Comparison of ENCODE assay signal across 15 cellular contexts in genomic region chr1:206931709-206932108, GRCh38. TPM values are rescaled to one million over a fixed set of nuclear protein-coding genes. Genes with fewer than 3 reads are reported as not detected.
DNase-seq lines count a peak whose midpoint lies in the region; ATAC-seq, FAIRE-seq and TF ChIP-seq lines count a peak whose summit lies in the region.
"Had no signal": no experiment of that assay in that cellular context is flagged by ENCODE, and none has a peak within 500 bp of the region (broad histone marks: within the 10 kb centered on the region; RNA-seq: fewer than 3 reads in every experiment).

No MANE protein-coding gene starts in this region.

- no peaks in the 10 kb centered on the region for H3K36me3 Mint-ChIP-seq in activated naive CD4-positive, alpha-beta T cell treated with anti-CD3 and anti-CD28 coated beads for 36 hours (ENCODE audit: low read depth)

- in situ Hi-C loops in HepG2 (cut with HindIII; ENCODE audit: extremely low pct_ligation_motif_present, low pct_unique_long_range_greater_than_20kb): loop anchor here (5.0 to 10.0 kb wide), 2 partner anchors 51 to 143 kb away; no protein-coding TSS in a partner anchor

- H3K27me3 Mint-ChIP-seq in activated naive CD4-positive, alpha-beta T cell treated with anti-CD3 and anti-CD28 coated beads for 36 hours (ENCODE audit: low read depth): no peaks in the 10 kb centered on the region

- TF ChIP-seq POLR2A in HepG2 (IDR thresholded peaks at IDR 0.05; ENCODE audit: insufficient read depth in 1 of 2, low read depth in 2 of 2, low read length in 2 of 2): no peak
- TF ChIP-seq POLR2A in right lobe of liver (IDR thresholded peaks at IDR 0.05): no peak

- no peak overlapping the region for H3K9ac ChIP-seq in HepG2 (ENCODE audit: insufficient read depth, low read depth, low read length)
- H3K9ac ChIP-seq in PC-3 (ENCODE audit: low read length): no peak overlapping the region

- H3F3A ChIP-seq in PC-3 (ENCODE audit: low read length, unreplicated experiment): peaks cover 7% of the 10 kb centered on the region

- H3K27me3 ChIP-seq in HepG2 (ENCODE audit: control insufficient read depth in 1 of 2, insufficient read depth in 2 of 2, low read length in 2 of 2) (no peaks in the 10 kb centered on the region; a peak in 2 of 5 replicates), right lobe of liver (no peaks in the 10 kb centered on the region), PC-3 (ENCODE audit: low read length) (no peaks in the 10 kb centered on the region)
- H3K27me3 ChIP-seq: ovary had no signal

- intact Hi-C loops in HepG2 (cut with micrococcal nuclease; ENCODE audit: unreplicated experiment): no loop called here
- intact Hi-C loops in right lobe of liver (cut with DNase I): no loop called here
- intact Hi-C loops in PC-3 (cut with micrococcal nuclease): no loop called here
- intact Hi-C loops in activated naive CD4-positive, alpha-beta T cell treated with anti-CD3 and anti-CD28 coated beads for 36 hours (cut with micrococcal nuclease): no loop called here

- H3K27ac ChIP-seq in HepG2 (ENCODE audit: extremely low read length, insufficient read depth, low read length) (no peak overlapping the region), right lobe of liver (no peak overlapping the region), PC-3 (ENCODE audit: low read length) (no peak overlapping the region)
- H3K27ac ChIP-seq: ovary had no signal

- CTCF ChIA-PET in HepG2 (lab: Yijun Ruan, JAX; ENCODE audit: low intra/inter-chr PET ratio, low total read pairs) (no interaction called here), PC-3 (lab: Charles Lee) (no interaction called here)
- CTCF ChIA-PET in activated naive CD4-positive, alpha-beta T cell treated with anti-CD3 and anti-CD28 coated beads for 36 hours (lab: Charles Lee): interaction anchor here (0.6 to 13.0 kb wide), 18 partner anchors 9 to 304 kb away, joined by 3 to 219 read pairs (median 6); partner anchors contain the start of genes FCMR and IL20

- H3K9me3 ChIP-seq in HepG2 (ENCODE audit: low read length) (no peaks in the 10 kb centered on the region), right lobe of liver (no peaks in the 10 kb centered on the region), PC-3 (ENCODE audit: low read length) (no peaks in the 10 kb centered on the region)
- H3K9me3 ChIP-seq: ovary had no signal

- POLR2A ChIA-PET in HepG2 (lab: Yijun Ruan, JAX): no interaction called here
- POLR2A ChIA-PET in PC-3 (lab: Charles Lee; ENCODE audit: unreplicated experiment): no interaction called here

- WGBS in HepG2 (ENCODE audit: low lambda C conversion rate): 5% methylated on average over 3 of the region's 6 CpGs
- WGBS in right lobe of liver (ENCODE audit: insufficient coverage, low coverage, low lambda C conversion rate, missing lambda C conversion rate): 80% methylated on average over 1 of the region's 6 CpGs

- H3K4me3 ChIP-seq in HepG2 (replicated peaks in 1 of 3; ENCODE audit: insufficient read depth in 1 of 3, low read depth in 2 of 3, low read length in 3 of 3) (no peak overlapping the region), right lobe of liver (no peak overlapping the region), PC-3 (ENCODE audit: low read length) (no peak overlapping the region), fibroblast of villous mesenchyme (ENCODE audit: low read depth, low read length) (no peak overlapping the region)
- H3K4me3 ChIP-seq: ovary had no signal

- H4K20me1 ChIP-seq in HepG2 (ENCODE audit: insufficient read depth, low read length) (no peaks in the 10 kb centered on the region), PC-3 (ENCODE audit: low read length) (no peaks in the 10 kb centered on the region)

- H3K4me2 ChIP-seq in HepG2 (ENCODE audit: low read depth, low read length) (no peak overlapping the region), PC-3 (ENCODE audit: low read length) (no peak overlapping the region)

- no peak overlapping the region for H3K4me3 Mint-ChIP-seq in activated naive CD4-positive, alpha-beta T cell treated with anti-CD3 and anti-CD28 coated beads for 36 hours
- H3K4me3 Mint-ChIP-seq: dendritic cell treated with granulocyte-macrophage colony-stimulating factor and Interleukin-4, amounts not matched to agents 40 ng/mL and 50 ng/mL, for 4 days had no signal

- H3K27ac Mint-ChIP-seq in activated naive CD4-positive, alpha-beta T cell treated with anti-CD3 and anti-CD28 coated beads for 36 hours: no peak overlapping the region
- H3K27ac Mint-ChIP-seq: dendritic cell treated with granulocyte-macrophage colony-stimulating factor and Interleukin-4, amounts not matched to agents 40 ng/mL and 50 ng/mL, for 4 days had no signal

- no peak overlapping the region for H2AFZ ChIP-seq in HepG2 (ENCODE audit: low read length)
- H2AFZ ChIP-seq in PC-3 (ENCODE audit: low read length): no peak overlapping the region

- peak; percentile 63 for ATAC-seq in HepG2
- no peak for ATAC-seq in right lobe of liver
- ATAC-seq in PC-3: no peak
- ATAC-seq in HG03135 (IDR thresholded peaks at IDR 0.05; ENCODE audit: unreplicated experiment): no peak

- no peaks in the 10 kb centered on the region for H3K9me2 ChIP-seq in PC-3 (replicated peaks; ENCODE audit: low read length)

- FAIRE-seq in HepG2 (lab: Jason Lieb, UNC) (no peak), RCC 7860 (lab: Jason Lieb, UNC) (no peak)

- H3K4me1 Mint-ChIP-seq in activated naive CD4-positive, alpha-beta T cell treated with anti-CD3 and anti-CD28 coated beads for 36 hours (ENCODE audit: low read depth): peaks cover 44% of the 10 kb centered on the region

- TF ChIP-seq CTCF in HepG2 (CRISPR knock-in tag; IDR thresholded peaks at IDR 0.05) (no peak), right lobe of liver (IDR thresholded peaks at IDR 0.05) (no peak), PC-3 (conservative IDR thresholded peaks at IDR 0.05; ENCODE audit: low read depth, low read length) (peak; percentile 29; the same call in 1 of the 2 replicates), fibroblast of villous mesenchyme (IDR thresholded peaks at IDR 0.05; ENCODE audit: insufficient read depth, low read depth, low read length) (peak; percentile 20)

- TF ChIP-seq EP300 in HepG2 (IDR thresholded peaks at IDR 0.05; ENCODE audit: low read depth in 2 of 2, low read length in 2 of 2) (no peak), HepG2 (CRISPR knock-in tag; IDR thresholded peaks at IDR 0.05; ENCODE audit: borderline replicate concordance) (no peak)

- DNase-seq in HepG2 (ENCODE audit: low spot score) (no peak), right lobe of liver (no peak), PC-3 (no peak), fibroblast of villous mesenchyme (ENCODE audit: low read depth) (no peak), NCI-H2227 treated with DMSO at 0.1 percent for 48 hours (lab: John Stamatoyannopoulos, UW) (no peak), RCC 7860 (ENCODE audit: low spot score) (no peak)
- no peak for DNase-seq in activated naive CD4-positive, alpha-beta T cell treated with anti-CD3 and anti-CD28 coated beads for 36 hours
- DNase-seq: activated naive CD4-positive, alpha-beta T cell; NCI-H524 treated with DMSO at 0.1 percent for 48 hours; ovary; stimulated activated CD4-positive, alpha-beta T cell treated with anti-CD3 and anti-CD28 coated beads, Interleukin-4, amount 100 ng/mL, for 24 hours had no signal

- H3K9me3 Mint-ChIP-seq in activated naive CD4-positive, alpha-beta T cell treated with anti-CD3 and anti-CD28 coated beads for 36 hours: no peaks in the 10 kb centered on the region
- H3K9me3 Mint-ChIP-seq: dendritic cell treated with granulocyte-macrophage colony-stimulating factor and Interleukin-4, amounts not matched to agents 40 ng/mL and 50 ng/mL, for 4 days had no signal

- BruUV-seq in HepG2 (replicated peaks; lab: Mats Ljungman, UMichigan) (no TSS peak), PC-3 (replicated peaks; lab: Mats Ljungman, UMichigan) (no TSS peak)

- H3K36me3 ChIP-seq in HepG2 (replicated peaks in 1 of 2; ENCODE audit: control insufficient read depth in 1 of 2, insufficient read depth in 2 of 2, low read length in 2 of 2) (no peaks in the 10 kb centered on the region), right lobe of liver (no peaks in the 10 kb centered on the region), PC-3 (ENCODE audit: low read depth, low read length) (no peaks in the 10 kb centered on the region)
- H3K36me3 ChIP-seq: ovary had no signal

- H3K79me2 ChIP-seq in HepG2 (ENCODE audit: insufficient read depth, low read length): no peaks in the 10 kb centered on the region
- H3K79me2 ChIP-seq in PC-3 (ENCODE audit: low read length): no peaks in the 10 kb centered on the region

- TF ChIP-seq RAD21 in HepG2 (CRISPR knock-in tag; IDR thresholded peaks at IDR 0.05): no peak

- H3K4me1 ChIP-seq in HepG2 (ENCODE audit: insufficient read depth, low read length) (peaks cover 8% of the 10 kb centered on the region), right lobe of liver (peaks cover 0 to under 1% (median 0%) of the 10 kb centered on the region in 4 donors), PC-3 (ENCODE audit: insufficient read depth, low read length) (peaks cover 12% of the 10 kb centered on the region)

RNA-seq across cellular contexts. Expression of gene FCMR, which starts 10.0 kb away (rescaled TPM):
- total RNA-seq in HepG2 (2016; rRNA removed; fragmentation: Illumina TruSeq; extraction: Trizol) (not detected in 2 replicates), right lobe of liver (1 to 10 TPM in 5 of 6 experiments, under 1 TPM in 1; 0.80 to 3.2 (median 1.4) TPM), PC-3 (2014; rRNA removed) (1.5 and 4.6 TPM in 2 replicates), fibroblast of villous mesenchyme (1.3 and 1.6 TPM in 2 replicates)
- total RNA-seq in HepG2 (2016; cell fraction: cytosol; rRNA removed; fragmentation: Illumina TruSeq; extraction: Trizol; ENCODE audit: low read depth): not detected in 2 replicates
- total RNA-seq in HepG2 (2016; cell fraction: insoluble cytoplasmic fraction; rRNA removed; fragmentation: Illumina TruSeq; extraction: Trizol): not detected in 2 replicates
- not detected in 2 replicates for total RNA-seq in HepG2 (2016; cell fraction: membrane; rRNA removed; fragmentation: Illumina TruSeq; extraction: Trizol)
- total RNA-seq in HepG2 (2016; cell fraction: nucleus; rRNA removed; fragmentation: Illumina TruSeq; extraction: Trizol): not detected in 2 replicates
- polyA plus RNA-seq in HepG2 (2011; rRNA removed): 0.47 TPM in 1 of 2 replicates, not detected in the other
- 0.10 TPM in 1 of 2 replicates, not detected in the other for polyA plus RNA-seq in HepG2 (2011; cell fraction: cytosol; rRNA removed)
- polyA plus RNA-seq in HepG2 (2011; cell fraction: nucleus; rRNA removed): 0.10 TPM in 1 of 2 replicates, not detected in the other
- not detected in 2 replicates for polyA plus RNA-seq in HepG2 (2012)
- not detected in 2 replicates for polyA plus RNA-seq in HepG2 (2016; cell fraction: cytosol; fragmentation: Illumina TruSeq; extraction: Trizol; ENCODE audit: low read depth)
- polyA plus RNA-seq in HepG2 (2016; cell fraction: insoluble cytoplasmic fraction; fragmentation: Illumina TruSeq; extraction: Trizol; ENCODE audit: low read depth): not detected in 2 replicates
- polyA plus RNA-seq in HepG2 (2016; cell fraction: membrane; fragmentation: Illumina TruSeq; extraction: Trizol; ENCODE audit: low read depth): not detected in 2 replicates
- polyA plus RNA-seq in HepG2 (2016; cell fraction: nucleus; fragmentation: Illumina TruSeq; extraction: Trizol; ENCODE audit: insufficient read depth, low read depth): not detected in 2 replicates
- 3.1 TPM in 1 of 2 replicates, not detected in the other for polyA minus RNA-seq in HepG2 (2011; rRNA and poly(A)+ RNA removed; ENCODE audit: low replicate concordance)
- not detected in 2 replicates for polyA minus RNA-seq in HepG2 (2011; cell fraction: cytosol; rRNA and poly(A)+ RNA removed)
- not detected in 2 replicates for polyA minus RNA-seq in HepG2 (2011; cell fraction: nucleus; rRNA and poly(A)+ RNA removed)
- 10 to 100 TPM; 49.6 to 52.1 TPM for total RNA-seq in activated naive CD4-positive, alpha-beta T cell treated with anti-CD3 and anti-CD28 coated beads for 36 hours

RNA-seq across cellular contexts. Expression of gene PIGR, which starts 14.6 kb away (rescaled TPM):
- total RNA-seq in HepG2 (2016; rRNA removed; fragmentation: Illumina TruSeq; extraction: Trizol) (not detected in 2 replicates), right lobe of liver (100 to 1,000 TPM in 2 of 6 experiments, 10 to 100 TPM in 4; 20.6 to 134 (median 85.1) TPM), PC-3 (2014; rRNA removed) (not detected in 2 replicates), fibroblast of villous mesenchyme (not detected in 2 replicates)
- not detected in 2 replicates for total RNA-seq in HepG2 (2016; cell fraction: cytosol; rRNA removed; fragmentation: Illumina TruSeq; extraction: Trizol; ENCODE audit: low read depth)
- total RNA-seq in HepG2 (2016; cell fraction: insoluble cytoplasmic fraction; rRNA removed; fragmentation: Illumina TruSeq; extraction: Trizol): not detected in 2 replicates
- not detected in 2 replicates for total RNA-seq in HepG2 (2016; cell fraction: membrane; rRNA removed; fragmentation: Illumina TruSeq; extraction: Trizol)
- total RNA-seq in HepG2 (2016; cell fraction: nucleus; rRNA removed; fragmentation: Illumina TruSeq; extraction: Trizol): not detected in 2 replicates
- polyA plus RNA-seq in HepG2 (2011; rRNA removed): 0.04 TPM in 1 of 2 replicates, not detected in the other
- polyA plus RNA-seq in HepG2 (2011; cell fraction: cytosol; rRNA removed): not detected in 2 replicates
- not detected in 2 replicates for polyA plus RNA-seq in HepG2 (2011; cell fraction: nucleus; rRNA removed)
- not detected in 2 replicates for polyA plus RNA-seq in HepG2 (2012)
- polyA plus RNA-seq in HepG2 (2016; cell fraction: cytosol; fragmentation: Illumina TruSeq; extraction: Trizol; ENCODE audit: low read depth): not detected in 2 replicates
- polyA plus RNA-seq in HepG2 (2016; cell fraction: insoluble cytoplasmic fraction; fragmentation: Illumina TruSeq; extraction: Trizol; ENCODE audit: low read depth): not detected in 2 replicates
- polyA plus RNA-seq in HepG2 (2016; cell fraction: membrane; fragmentation: Illumina TruSeq; extraction: Trizol; ENCODE audit: low read depth): not detected in 2 replicates
- not detected in 2 replicates for polyA plus RNA-seq in HepG2 (2016; cell fraction: nucleus; fragmentation: Illumina TruSeq; extraction: Trizol; ENCODE audit: insufficient read depth, low read depth)
- not detected in 2 replicates for polyA minus RNA-seq in HepG2 (2011; rRNA and poly(A)+ RNA removed; ENCODE audit: low replicate concordance)
- not detected in 2 replicates for polyA minus RNA-seq in HepG2 (2011; cell fraction: cytosol; rRNA and poly(A)+ RNA removed)
- not detected in 2 replicates for polyA minus RNA-seq in HepG2 (2011; cell fraction: nucleus; rRNA and poly(A)+ RNA removed)
- total RNA-seq in activated naive CD4-positive, alpha-beta T cell treated with anti-CD3 and anti-CD28 coated beads for 36 hours: under 1 TPM in 1 of 2 experiments, not detected in 1; 0.10 TPM
- total RNA-seq: SK-MEL-5 had no signal

RNA-seq across cellular contexts. Expression of gene IL24, which starts 34.5 kb away (rescaled TPM):
- total RNA-seq in HepG2 (2016; rRNA removed; fragmentation: Illumina TruSeq; extraction: Trizol): not detected in 2 replicates
- not detected in 2 replicates for total RNA-seq in HepG2 (2016; cell fraction: cytosol; rRNA removed; fragmentation: Illumina TruSeq; extraction: Trizol; ENCODE audit: low read depth)
- total RNA-seq in HepG2 (2016; cell fraction: insoluble cytoplasmic fraction; rRNA removed; fragmentation: Illumina TruSeq; extraction: Trizol): not detected in 2 replicates
- total RNA-seq in HepG2 (2016; cell fraction: membrane; rRNA removed; fragmentation: Illumina TruSeq; extraction: Trizol): not detected in 2 replicates
- not detected in 2 replicates for total RNA-seq in HepG2 (2016; cell fraction: nucleus; rRNA removed; fragmentation: Illumina TruSeq; extraction: Trizol)
- polyA plus RNA-seq in HepG2 (2011; rRNA removed): not detected in 2 replicates
- not detected in 2 replicates for polyA plus RNA-seq in HepG2 (2011; cell fraction: cytosol; rRNA removed)
- not detected in 2 replicates for polyA plus RNA-seq in HepG2 (2011; cell fraction: nucleus; rRNA removed)
- not detected in 2 replicates for polyA plus RNA-seq in HepG2 (2012)
- not detected in 2 replicates for polyA plus RNA-seq in HepG2 (2016; cell fraction: cytosol; fragmentation: Illumina TruSeq; extraction: Trizol; ENCODE audit: low read depth)
- polyA plus RNA-seq in HepG2 (2016; cell fraction: insoluble cytoplasmic fraction; fragmentation: Illumina TruSeq; extraction: Trizol; ENCODE audit: low read depth): not detected in 2 replicates
- not detected in 2 replicates for polyA plus RNA-seq in HepG2 (2016; cell fraction: membrane; fragmentation: Illumina TruSeq; extraction: Trizol; ENCODE audit: low read depth)
- not detected in 2 replicates for polyA plus RNA-seq in HepG2 (2016; cell fraction: nucleus; fragmentation: Illumina TruSeq; extraction: Trizol; ENCODE audit: insufficient read depth, low read depth)
- 0.12 TPM in 1 of 2 replicates, not detected in the other for polyA minus RNA-seq in HepG2 (2011; rRNA and poly(A)+ RNA removed; ENCODE audit: low replicate concordance)
- not detected in 2 replicates for polyA minus RNA-seq in HepG2 (2011; cell fraction: cytosol; rRNA and poly(A)+ RNA removed)
- polyA minus RNA-seq in HepG2 (2011; cell fraction: nucleus; rRNA and poly(A)+ RNA removed): not detected in 2 replicates
- total RNA-seq in right lobe of liver: not detected
- 1.8 and 1.9 TPM in 2 replicates for total RNA-seq in PC-3 (2014; rRNA removed)
- total RNA-seq in fibroblast of villous mesenchyme: 0.86 and 2.6 TPM in 2 replicates
- 10 to 100 TPM; 44.0 to 46.7 TPM for total RNA-seq in activated naive CD4-positive, alpha-beta T cell treated with anti-CD3 and anti-CD28 coated beads for 36 hours
- total RNA-seq: lower leg skin had no signal

RNA-seq across cellular contexts. Expression of gene FCAMR, which starts 38.6 kb away (rescaled TPM):
- total RNA-seq in HepG2 (2016; rRNA removed; fragmentation: Illumina TruSeq; extraction: Trizol) (not detected in 2 replicates), right lobe of liver (10 to 100 TPM in 1 of 6 experiments, 1 to 10 TPM in 4, under 1 TPM in 1; 0.44 to 31.1 (median 2.2) TPM), PC-3 (2014; rRNA removed) (not detected in 2 replicates), fibroblast of villous mesenchyme (not detected in 2 replicates)
- not detected in 2 replicates for total RNA-seq in HepG2 (2016; cell fraction: cytosol; rRNA removed; fragmentation: Illumina TruSeq; extraction: Trizol; ENCODE audit: low read depth)
- total RNA-seq in HepG2 (2016; cell fraction: insoluble cytoplasmic fraction; rRNA removed; fragmentation: Illumina TruSeq; extraction: Trizol): not detected in 2 replicates
- total RNA-seq in HepG2 (2016; cell fraction: membrane; rRNA removed; fragmentation: Illumina TruSeq; extraction: Trizol): not detected in 2 replicates
- total RNA-seq in HepG2 (2016; cell fraction: nucleus; rRNA removed; fragmentation: Illumina TruSeq; extraction: Trizol): not detected in 2 replicates
- polyA plus RNA-seq in HepG2 (2011; rRNA removed): not detected in 2 replicates
- polyA plus RNA-seq in HepG2 (2011; cell fraction: cytosol; rRNA removed): not detected in 2 replicates
- polyA plus RNA-seq in HepG2 (2011; cell fraction: nucleus; rRNA removed): not detected in 2 replicates
- polyA plus RNA-seq in HepG2 (2012): not detected in 2 replicates
- polyA plus RNA-seq in HepG2 (2016; cell fraction: cytosol; fragmentation: Illumina TruSeq; extraction: Trizol; ENCODE audit: low read depth): not detected in 2 replicates
- not detected in 2 replicates for polyA plus RNA-seq in HepG2 (2016; cell fraction: insoluble cytoplasmic fraction; fragmentation: Illumina TruSeq; extraction: Trizol; ENCODE audit: low read depth)
- polyA plus RNA-seq in HepG2 (2016; cell fraction: membrane; fragmentation: Illumina TruSeq; extraction: Trizol; ENCODE audit: low read depth): not detected in 2 replicates
- polyA plus RNA-seq in HepG2 (2016; cell fraction: nucleus; fragmentation: Illumina TruSeq; extraction: Trizol; ENCODE audit: insufficient read depth, low read depth): not detected in 2 replicates
- not detected in 2 replicates for polyA minus RNA-seq in HepG2 (2011; rRNA and poly(A)+ RNA removed; ENCODE audit: low replicate concordance)
- not detected in 2 replicates for polyA minus RNA-seq in HepG2 (2011; cell fraction: cytosol; rRNA and poly(A)+ RNA removed)
- not detected in 2 replicates for polyA minus RNA-seq in HepG2 (2011; cell fraction: nucleus; rRNA and poly(A)+ RNA removed)
- not detected for total RNA-seq in activated naive CD4-positive, alpha-beta T cell treated with anti-CD3 and anti-CD28 coated beads for 36 hours
- total RNA-seq: lower leg skin, ovary, SK-MEL-5 had no signal
- polyA plus RNA-seq: ovary had no signal

Comparison
In these comparisons a context has a peak if more than half of its experiments do, and no peak if none do; other contexts are left out.
1. RNA of gene PIGR, which starts 14.6 kb away (total RNA-seq): 20.6 to 134 TPM in right lobe of liver; 0.10 TPM in activated naive CD4-positive, alpha-beta T cell treated with anti-CD3 and anti-CD28 coated beads for 36 hours, not detected in HepG2, not detected in PC-3 and not detected in fibroblast of villous mesenchyme; every median in the first group is over 10 times any median in the second.
2. CTCF ChIP-seq: peak in PC-3 (single experiment) and fibroblast of villous mesenchyme (single experiment); none in HepG2 (single experiment) and right lobe of liver (0 of 4).
3. RNA of gene IL24, which starts 34.5 kb away (total RNA-seq): 44.0 to 46.7 TPM in activated naive CD4-positive, alpha-beta T cell treated with anti-CD3 and anti-CD28 coated beads for 36 hours; 1.8 to 1.9 TPM in PC-3, 0.86 to 2.6 TPM in fibroblast of villous mesenchyme, not detected in HepG2 and not detected in right lobe of liver; every median in the first group is over 10 times any median in the second.